15 cellular contexts compared by ENCODE assay signal in genomic region chr3:49414753-49415152, GRCh38. TPM values are rescaled to one million over a fixed set of nuclear protein-coding genes. Genes with fewer than 3 reads are reported as not detected.
DNase-seq lines count a peak whose midpoint lies in the region; ATAC-seq and TF ChIP-seq lines count a peak whose summit lies in the region.
"Had no signal": no experiment of that assay in that cellular context is flagged by ENCODE, and none has a peak within 500 bp of the region (broad histone marks: within the 10 kb centered on the region; RNA-seq: fewer than 3 reads in every experiment).

No MANE protein-coding gene starts in this region.

- POLR2A ChIA-PET in MCF 10A (lab: Yijun Ruan, JAX) = no interaction called here
- POLR2A ChIA-PET in activated CD8-positive, alpha-beta T cell treated with anti-CD3 and anti-CD28 coated beads, Interleukin-2, amount 10 ng/mL, durations not matched to agents 7 days and 5 days (lab: Charles Lee) = interaction anchor here (7.1 kb wide), 1 partner anchor 13 kb away, joined by 107 read pairs; the partner anchor contains the start of gene NICN1

- peaks cover 28% of the 10 kb centered on the region for H3K36me3 Mint-ChIP-seq in MCF 10A (ENCODE audit: insufficient read depth, unreplicated experiment)
- peaks cover 72% of the 10 kb centered on the region for H3K36me3 Mint-ChIP-seq in activated CD8-positive, alpha-beta T cell treated with anti-CD3 and anti-CD28 coated beads, Interleukin-2, amount 10 ng/mL, durations not matched to agents 7 days and 5 days (ENCODE audit: low read depth)
- peaks cover 34 to 68% of the 10 kb centered on the region in 2 donors for H3K36me3 Mint-ChIP-seq in stimulated activated naive B cell treated with anti-CD40 and anti-IgM and Interleukin-4, amounts not matched to agents 10 μg/mL and 1 μg/mL and 100 μg/mL, for 72 hours

- H3K4me1 Mint-ChIP-seq in MCF 10A (ENCODE audit: insufficient read depth, unreplicated experiment) = peaks cover 17% of the 10 kb centered on the region
- H3K4me1 Mint-ChIP-seq in activated CD8-positive, alpha-beta T cell treated with anti-CD3 and anti-CD28 coated beads, Interleukin-2, amount 10 ng/mL, durations not matched to agents 7 days and 5 days (ENCODE audit: low read depth) = peaks cover 62% of the 10 kb centered on the region
- peaks cover 48 to 77% of the 10 kb centered on the region in 2 donors for H3K4me1 Mint-ChIP-seq in stimulated activated naive B cell treated with anti-CD40 and anti-IgM and Interleukin-4, amounts not matched to agents 10 μg/mL and 1 μg/mL and 100 μg/mL, for 72 hours

- no peak for ATAC-seq in activated CD8-positive, alpha-beta T cell treated with anti-CD3 and anti-CD28 coated beads, Interleukin-2, amount 10 ng/mL, durations not matched to agents 7 days and 5 days
- ATAC-seq in gastroesophageal sphincter (no peak), HG02623 (IDR thresholded peaks at IDR 0.05; ENCODE audit: unreplicated experiment) (no peak)
- no peak for ATAC-seq in stimulated activated naive B cell treated with anti-CD40 and anti-IgM and Interleukin-4, amounts not matched to agents 10 μg/mL and 1 μg/mL and 100 μg/mL, for 72 hours (replicated peaks)
- ATAC-seq: pancreas had no signal

- CTCF ChIA-PET in MCF 10A (lab: Yijun Ruan, JAX) = interaction anchor here (0.9 kb wide), 1 partner anchor 282 kb away, joined by 3 read pairs; the partner anchor contains the start of gene LAMB2
- CTCF ChIA-PET in activated CD8-positive, alpha-beta T cell treated with anti-CD3 and anti-CD28 coated beads, Interleukin-2, amount 10 ng/mL, durations not matched to agents 7 days and 5 days (lab: Charles Lee) = interaction anchor here (0.7 to 6.1 kb wide), 8 partner anchors 13 to 125 kb away, joined by 3 to 80 read pairs (median 7); partner anchors contain the start of genes DAG1 and USP4

- no peaks in the 10 kb centered on the region for H3K9me3 ChIP-seq in breast epithelium
- H3K9me3 ChIP-seq in gastroesophageal sphincter = no peaks in the 10 kb centered on the region
- H3K9me3 ChIP-seq: adrenal gland, pancreas had no signal

- no peak for TF ChIP-seq CTCF in breast epithelium (IDR thresholded peaks at IDR 0.05)
- no peak for TF ChIP-seq CTCF in MCF 10A (IDR thresholded peaks at IDR 0.05; ENCODE audit: unreplicated experiment)
- TF ChIP-seq CTCF in gastroesophageal sphincter (IDR thresholded peaks at IDR 0.05) = no peak

- no peak overlapping the region for H3K27ac Mint-ChIP-seq in MCF 10A (ENCODE audit: low read depth, unreplicated experiment)
- H3K27ac Mint-ChIP-seq in activated CD8-positive, alpha-beta T cell treated with anti-CD3 and anti-CD28 coated beads, Interleukin-2, amount 10 ng/mL, durations not matched to agents 7 days and 5 days = peak overlapping the region; percentile 96
- H3K27ac Mint-ChIP-seq in stimulated activated naive B cell treated with anti-CD40 and anti-IgM and Interleukin-4, amounts not matched to agents 10 μg/mL and 1 μg/mL and 100 μg/mL, for 72 hours = peak overlapping the region; percentile 95
- H3K27ac Mint-ChIP-seq: type B pancreatic cell had no signal

- no peak for TF ChIP-seq EP300 in gastroesophageal sphincter (IDR thresholded peaks at IDR 0.05)

- intact Hi-C loops in breast epithelium (cut with DNase I; ENCODE audit: low total_unique reads) = no loop called here
- intact Hi-C loops in MCF 10A (cut with micrococcal nuclease) = loop anchor here (1.0 to 5.0 kb wide), 2 partner anchors 35 to 37 kb away; no protein-coding TSS in a partner anchor

- no peak for DNase-seq in breast epithelium (ENCODE audit: low spot score in 2 of 2)
- DNase-seq in MCF 10A (ENCODE audit: unreplicated experiment) = no peak
- no peak for DNase-seq in activated CD8-positive, alpha-beta T cell treated with anti-CD3 and anti-CD28 coated beads, Interleukin-2, amount 10 ng/mL, durations not matched to agents 7 days and 5 days
- DNase-seq in stimulated activated naive B cell treated with anti-CD40 and anti-IgM and Interleukin-4, amounts not matched to agents 10 μg/mL and 1 μg/mL and 100 μg/mL, for 72 hours = no peak
- no peak for DNase-seq in A172 (ENCODE audit: low spot score)
- no peak for DNase-seq in AML-193 (lab: John Stamatoyannopoulos, UW)
- DNase-seq: adrenal gland, foreskin fibroblast, mesenchymal stem cell, NCI-H1694 treated with DMSO at 0.1 percent for 48 hours, NCI-H524 treated with DMSO at 0.1 percent for 48 hours had no signal

- H3K27me3 Mint-ChIP-seq in MCF 10A (ENCODE audit: insufficient read depth, unreplicated experiment) = no peaks in the 10 kb centered on the region
- H3K27me3 Mint-ChIP-seq in activated CD8-positive, alpha-beta T cell treated with anti-CD3 and anti-CD28 coated beads, Interleukin-2, amount 10 ng/mL, durations not matched to agents 7 days and 5 days (ENCODE audit: low read depth) = peaks cover 1% of the 10 kb centered on the region
- H3K27me3 Mint-ChIP-seq in stimulated activated naive B cell treated with anti-CD40 and anti-IgM and Interleukin-4, amounts not matched to agents 10 μg/mL and 1 μg/mL and 100 μg/mL, for 72 hours = no peaks in the 10 kb centered on the region
- H3K27me3 Mint-ChIP-seq: type B pancreatic cell had no signal

- H3K27me3 ChIP-seq in breast epithelium (no peaks in the 10 kb centered on the region), gastroesophageal sphincter (no peaks in the 10 kb centered on the region)
- H3K27me3 ChIP-seq: adrenal gland, pancreas had no signal

- BruUV-seq in MCF 10A (replicated peaks; lab: Mats Ljungman, UMichigan) = no TSS peak

- H3K36me3 ChIP-seq in breast epithelium (no peaks in the 10 kb centered on the region), gastroesophageal sphincter (peaks cover 0 to 53% of the 10 kb centered on the region in 2 donors)

- H3K4me3 ChIP-seq in breast epithelium (no peak overlapping the region), gastroesophageal sphincter (no peak overlapping the region)
- H3K4me3 ChIP-seq: adrenal gland, pancreas had no signal

- no peaks in the 10 kb centered on the region for H3K9me3 Mint-ChIP-seq in MCF 10A (ENCODE audit: unreplicated experiment)
- H3K9me3 Mint-ChIP-seq in activated CD8-positive, alpha-beta T cell treated with anti-CD3 and anti-CD28 coated beads, Interleukin-2, amount 10 ng/mL, durations not matched to agents 7 days and 5 days (ENCODE audit: insufficient read depth) = no peaks in the 10 kb centered on the region
- no peaks in the 10 kb centered on the region for H3K9me3 Mint-ChIP-seq in stimulated activated naive B cell treated with anti-CD40 and anti-IgM and Interleukin-4, amounts not matched to agents 10 μg/mL and 1 μg/mL and 100 μg/mL, for 72 hours
- H3K9me3 Mint-ChIP-seq: type B pancreatic cell had no signal

- H3K4me3 Mint-ChIP-seq in MCF 10A (ENCODE audit: unreplicated experiment) = no peak overlapping the region
- no peak overlapping the region for H3K4me3 Mint-ChIP-seq in activated CD8-positive, alpha-beta T cell treated with anti-CD3 and anti-CD28 coated beads, Interleukin-2, amount 10 ng/mL, durations not matched to agents 7 days and 5 days
- H3K4me3 Mint-ChIP-seq in stimulated activated naive B cell treated with anti-CD40 and anti-IgM and Interleukin-4, amounts not matched to agents 10 μg/mL and 1 μg/mL and 100 μg/mL, for 72 hours = peak overlapping the region in 1 of 2 donors; percentile 14
- H3K4me3 Mint-ChIP-seq: type B pancreatic cell had no signal

- TF ChIP-seq POLR2A in breast epithelium (IDR thresholded peaks at IDR 0.05) = no peak
- TF ChIP-seq POLR2A in gastroesophageal sphincter (IDR thresholded peaks at IDR 0.05) = no peak

- H3K27ac ChIP-seq in breast epithelium (peak overlapping the region; percentile 5 to 25), gastroesophageal sphincter (peak overlapping the region in 3 of 4 donors; percentile 40 to 98 (median 51))

- H3K4me1 ChIP-seq in breast epithelium (peaks cover 7 to 12% of the 10 kb centered on the region in 2 donors), gastroesophageal sphincter (peaks cover 0 to 52% (median 16%) of the 10 kb centered on the region in 3 donors)

- 92% methylated on average over 2 of the region's 2 CpGs; no CpG with 5 or more reads in 1 of the 2 donors for WGBS in gastroesophageal sphincter (ENCODE audit: low coverage in 1 of 2), 2 donors

RNA-seq across cellular contexts. Expression of gene TCTA, which starts 2.5 kb away (rescaled TPM):
- total RNA-seq in breast epithelium (10 to 100 TPM; 22.6 to 29.0 (median 25.9) TPM), MCF 10A (2022) (14.0 and 17.2 TPM in 2 replicates), gastroesophageal sphincter (10 to 100 TPM; 18.6 to 32.1 (median 25.6) TPM)
- total RNA-seq in activated CD8-positive, alpha-beta T cell treated with anti-CD3 and anti-CD28 coated beads, Interleukin-2, amount 10 ng/mL, durations not matched to agents 7 days and 5 days = 10 to 100 TPM; 19.6 to 25.2 TPM
- total RNA-seq in A172 (2014; rRNA removed; shearing (Covaris generic)) = 45.8 and 58.0 TPM in 2 replicates

RNA-seq across cellular contexts. Expression of gene RHOA, which starts 3.0 kb away (rescaled TPM):
- 100 to 1,000 TPM; 314 to 686 (median 317) TPM for total RNA-seq in breast epithelium
- total RNA-seq in MCF 10A (2022) = 273 and 298 TPM in 2 replicates
- 100 to 1,000 TPM; 518 to 520 TPM for total RNA-seq in activated CD8-positive, alpha-beta T cell treated with anti-CD3 and anti-CD28 coated beads, Interleukin-2, amount 10 ng/mL, durations not matched to agents 7 days and 5 days
- 100 to 1,000 TPM; 401 to 524 (median 476) TPM for total RNA-seq in gastroesophageal sphincter
- total RNA-seq in A172 (2014; rRNA removed; shearing (Covaris generic)) = 612 and 632 TPM in 2 replicates

RNA-seq across cellular contexts. Expression of gene AMT, which starts 7.5 kb away (rescaled TPM):
- total RNA-seq in breast epithelium = 1 to 10 TPM; 2.7 to 8.3 (median 3.6) TPM
- 3.7 and 4.9 TPM in 2 replicates for total RNA-seq in MCF 10A (2022)
- 1 to 10 TPM; 3.8 to 4.7 TPM for total RNA-seq in activated CD8-positive, alpha-beta T cell treated with anti-CD3 and anti-CD28 coated beads, Interleukin-2, amount 10 ng/mL, durations not matched to agents 7 days and 5 days
- 10 to 100 TPM in 1 of 4 donors, 1 to 10 TPM in 2, under 1 TPM in 1; 0.32 to 11.4 (median 7.6) TPM for total RNA-seq in gastroesophageal sphincter
- total RNA-seq in A172 (2014; rRNA removed; shearing (Covaris generic)) = 0.93 and 1.8 TPM in 2 replicates

RNA-seq across cellular contexts. Expression of gene NICN1, which starts 14.4 kb away (rescaled TPM):
- total RNA-seq in breast epithelium (10 to 100 TPM in 1 of 3 donors, 1 to 10 TPM in 2; 4.5 to 14.0 (median 5.2) TPM), MCF 10A (2022) (9.7 and 19.5 TPM in 2 replicates), gastroesophageal sphincter (10 to 100 TPM in 1 of 4 donors, 1 to 10 TPM in 3; 3.6 to 11.1 (median 7.5) TPM)
- total RNA-seq in activated CD8-positive, alpha-beta T cell treated with anti-CD3 and anti-CD28 coated beads, Interleukin-2, amount 10 ng/mL, durations not matched to agents 7 days and 5 days = 10 to 100 TPM; 23.2 to 25.7 TPM
- total RNA-seq in A172 (2014; rRNA removed; shearing (Covaris generic)) = 9.5 and 18.8 TPM in 2 replicates

RNA-seq across cellular contexts. Expression of gene DAG1, which starts 55.3 kb away (rescaled TPM):
- total RNA-seq in breast epithelium (10 to 100 TPM; 37.1 to 56.6 (median 44.6) TPM), MCF 10A (2022) (40.3 and 49.9 TPM in 2 replicates), gastroesophageal sphincter (100 to 1,000 TPM in 3 of 4 donors, 10 to 100 TPM in 1; 74.2 to 195 (median 123) TPM)
- 10 to 100 TPM; 18.8 to 19.7 TPM for total RNA-seq in activated CD8-positive, alpha-beta T cell treated with anti-CD3 and anti-CD28 coated beads, Interleukin-2, amount 10 ng/mL, durations not matched to agents 7 days and 5 days
- 132 and 135 TPM in 2 replicates for total RNA-seq in A172 (2014; rRNA removed; shearing (Covaris generic))
